In the genomic region with DNA sequence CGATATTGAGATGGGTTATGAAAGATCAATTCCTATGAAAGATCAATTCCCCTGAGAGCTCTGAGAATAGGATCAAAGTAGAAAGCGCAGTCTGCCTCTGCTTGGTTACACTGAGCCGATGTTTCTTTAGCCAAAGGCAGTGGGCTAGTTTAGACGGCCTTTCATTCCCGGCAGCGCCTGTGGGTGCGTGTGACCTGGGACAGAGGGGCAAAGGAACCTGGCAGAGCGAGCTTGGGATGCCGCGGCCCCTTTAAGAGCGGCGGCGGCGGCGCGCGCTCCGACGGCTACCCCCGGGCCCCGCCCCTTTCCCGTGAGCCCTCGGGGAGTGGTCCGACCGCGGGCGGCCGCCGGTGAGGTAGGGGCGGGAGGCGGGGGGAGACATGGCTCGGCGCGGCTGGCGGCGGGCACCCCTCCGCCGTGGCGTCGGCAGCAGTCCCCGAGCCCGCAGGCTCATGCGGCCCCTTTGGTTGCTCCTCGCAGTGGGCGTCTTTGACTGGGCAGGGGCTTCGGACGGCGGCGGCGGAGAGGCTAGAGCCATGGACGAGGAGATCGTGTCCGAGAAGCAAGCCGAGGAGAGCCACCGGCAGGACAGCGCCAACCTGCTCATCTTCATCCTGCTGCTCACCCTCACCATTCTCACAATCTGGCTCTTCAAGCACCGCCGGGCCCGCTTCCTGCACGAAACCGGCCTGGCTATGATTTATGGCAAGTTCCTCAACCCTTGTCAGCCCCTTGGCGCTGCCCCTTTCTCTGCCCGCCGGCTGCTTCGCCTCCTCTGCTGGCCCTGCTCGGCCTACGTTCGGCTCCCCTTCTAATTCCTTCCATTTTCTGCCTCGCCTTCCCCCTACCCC, we compare ENCODE assay signal across 8 cellular contexts. TPM values are rescaled to one million over a fixed set of nuclear protein-coding genes. Genes with fewer than 3 reads are reported as not detected.
DNase-seq lines count a peak whose midpoint lies in the region; ATAC-seq, FAIRE-seq and TF ChIP-seq lines count a peak whose summit lies in the region.

A gene (plus strand): TSS at position 313 of the 851 bp plus-strand sequence. CDS start 224 bp downstream, at position 537.

- H3K4me3 ChIP-seq in MM.1S (ENCODE audit: low read length): peak within 1 kb of the TSS; percentile 75
- H3K4me3 ChIP-seq in SU-DHL-6 (ENCODE audit: insufficient read depth, low read length, poor library complexity, severe bottlenecking): peak within 1 kb of the TSS; percentile 88
- peak within 1 kb of the TSS; percentile 39 to 85 (median 74) for H3K4me3 ChIP-seq in heart left ventricle
- H3K4me3 ChIP-seq in upper lobe of left lung: peak within 1 kb of the TSS; percentile 49 to 80 (median 64)

- H3F3A ChIP-seq in MM.1S (ENCODE audit: insufficient read depth, low read length) (no peaks in the 10 kb centered on the region), SU-DHL-6 (ENCODE audit: insufficient read depth) (no peaks in the 10 kb centered on the region)

- H2AFZ ChIP-seq in MM.1S (ENCODE audit: low read length) (peak within 1 kb of the TSS; percentile 84), SU-DHL-6 (ENCODE audit: low read depth, low read length, severe bottlenecking) (peak within 1 kb of the TSS; percentile 99)

- DNase-seq in GM03348 (ENCODE audit: low spot score) (peak; percentile 84), H54 (ENCODE audit: insufficient read length, low spot score) (peak; percentile 49), MM.1S (peak; percentile 72), heart left ventricle (peak; percentile 75 to 88 (median 80)), pons (ENCODE audit: low spot score) (peak; percentile 64), upper lobe of left lung (peak; percentile 82 to 94)
- DNase-seq in activated naive CD8-positive, alpha-beta T cell treated with anti-CD3 and anti-CD28 coated beads, Interleukin-2, amount 50 U/mL, for 16 hours (ENCODE audit: low read depth, low spot score): peak; percentile 15

- peaks cover 22% of the 10 kb centered on the region for H3K79me2 ChIP-seq in MM.1S (ENCODE audit: low read length)
- H3K79me2 ChIP-seq in SU-DHL-6 (ENCODE audit: insufficient read depth, low read length): peaks cover 48% of the 10 kb centered on the region

- intact Hi-C loops in heart left ventricle (cut with DNase I): no loop called here

- TF ChIP-seq POLR2A in H54 (IDR thresholded peaks at IDR 0.05; ENCODE audit: low read depth, low read length) (no peak), heart left ventricle (IDR thresholded peaks at IDR 0.05) (peak in 1 of 2 donors; percentile 20), upper lobe of left lung (IDR thresholded peaks at IDR 0.05) (peak in 2 of 4 donors; percentile 43 to 56)

- H3K36me3 ChIP-seq in MM.1S (replicated peaks; ENCODE audit: insufficient read depth, low read length) (no peaks in the 10 kb centered on the region), SU-DHL-6 (ENCODE audit: low read length) (no peaks in the 10 kb centered on the region), heart left ventricle (no peaks in the 10 kb centered on the region), upper lobe of left lung (no peaks in the 10 kb centered on the region)

- H3K27me3 ChIP-seq in MM.1S (replicated peaks; ENCODE audit: insufficient read depth, low read length) (no peaks in the 10 kb centered on the region), SU-DHL-6 (ENCODE audit: low read length) (no peaks in the 10 kb centered on the region), heart left ventricle (no peaks in the 10 kb centered on the region), upper lobe of left lung (no peaks in the 10 kb centered on the region)

- H3K4me1 ChIP-seq in MM.1S (ENCODE audit: low read length): 0 out of 2 replicates have a peak, but pooled peaks cover 4% of the 10 kb centered on the region
- peaks cover 0 to 39% (median 3%) of the 10 kb centered on the region in 12 donors for H3K4me1 ChIP-seq in heart left ventricle
- H3K4me1 ChIP-seq in upper lobe of left lung: peaks cover 0 to 8% (median 5%) of the 10 kb centered on the region in 4 donors

- H4K20me1 ChIP-seq in MM.1S (ENCODE audit: insufficient read depth, low read length) (no peaks in the 10 kb centered on the region), SU-DHL-6 (ENCODE audit: low read depth, low read length) (no peaks in the 10 kb centered on the region)

- FAIRE-seq in H54 (lab: Jason Lieb, UNC): peak; percentile 20

- ATAC-seq in heart left ventricle (peak; percentile 86 to 98 (median 96)), upper lobe of left lung (ENCODE audit: low FRiP score in 2 of 2) (peak; percentile 91 to 98)

- no peak within 1 kb of the TSS; the same call in 1 of the 2 replicates for H3K27ac ChIP-seq in MM.1S (ENCODE audit: low read length)
- H3K27ac ChIP-seq in SU-DHL-6 (ENCODE audit: low read depth, low read length): peak within 1 kb of the TSS; percentile 63
- H3K27ac ChIP-seq in heart left ventricle: peak within 1 kb of the TSS in 11 of 12 donors; percentile 53 to 85 (median 77)
- H3K27ac ChIP-seq in upper lobe of left lung: peak within 1 kb of the TSS; percentile 79 to 86 (median 80)

- H3K9me3 ChIP-seq in MM.1S (replicated peaks; ENCODE audit: insufficient read depth, low read length) (no peaks in the 10 kb centered on the region), SU-DHL-6 (ENCODE audit: insufficient read depth, low read length) (no peaks in the 10 kb centered on the region), heart left ventricle (no peaks in the 10 kb centered on the region), upper lobe of left lung (no peaks in the 10 kb centered on the region)

- peak within 1 kb of the TSS; percentile 60 for H3K9ac ChIP-seq in MM.1S (ENCODE audit: low read length)
- peak within 1 kb of the TSS; percentile 81 for H3K9ac ChIP-seq in SU-DHL-6 (ENCODE audit: low read length)

- TF ChIP-seq EP300 in upper lobe of left lung (IDR thresholded peaks at IDR 0.05): no peak

- 0 to 43% (median 22%) methylated on average over 42 to 69 of the region's 69 CpGs for WGBS in heart left ventricle, 4 donors
- WGBS in upper lobe of left lung, 2 donors: 2 to 53% methylated on average over 12 to 63 of the region's 69 CpGs

- TF ChIP-seq CTCF in MM.1S (IDR thresholded peaks at IDR 0.05; ENCODE audit: low read length): no peak
- no peak for TF ChIP-seq CTCF in SU-DHL-6 (IDR thresholded peaks at IDR 0.05; ENCODE audit: insufficient read depth, low read length, poor library complexity, severe bottlenecking)
- no peak for TF ChIP-seq CTCF in heart left ventricle (IDR thresholded peaks at IDR 0.05)
- TF ChIP-seq CTCF in upper lobe of left lung (IDR thresholded peaks at IDR 0.05): no peak

- peak within 1 kb of the TSS; percentile 72 for H3K4me2 ChIP-seq in MM.1S (ENCODE audit: low read depth, low read length)
- H3K4me2 ChIP-seq in SU-DHL-6 (ENCODE audit: low read depth, low read length, poor library complexity, severe bottlenecking): peak within 1 kb of the TSS; percentile 90

- no peaks in the 10 kb centered on the region for H3K9me2 ChIP-seq in MM.1S (replicated peaks; ENCODE audit: insufficient read depth, low read length)
- H3K9me2 ChIP-seq in SU-DHL-6 (replicated peaks; ENCODE audit: insufficient read depth, low read length): no peaks in the 10 kb centered on the region

RNA-seq across cellular contexts. Expression of the gene that starts here (rescaled TPM):
- 10 to 100 TPM; 14.3 to 23.2 (median 15.6) TPM for total RNA-seq in heart left ventricle
- polyA plus RNA-seq in heart left ventricle: 10 to 100 TPM; 10.6 to 20.5 TPM
- total RNA-seq in upper lobe of left lung: 10 to 100 TPM in 4 of 6 donors, 1 to 10 TPM in 2; 4.7 to 16.9 (median 11.5) TPM

Comparison
In these comparisons a context has a peak if more than half of its experiments do, and no peak if none do; other contexts are left out.
1. DNase-seq: peak in every context shown above with its lines; median percentile 88 in upper lobe of left lung; 84 in GM03348; 80 in heart left ventricle; 72 in MM.1S; 64 in pons; 49 in H54; 15 in activated naive CD8-positive, alpha-beta T cell treated with anti-CD3 and anti-CD28 coated beads, Interleukin-2, amount 50 U/mL, for 16 hours.